In genomic region chr19:17216058-17216670, GRCh38 we compare ENCODE assay signal across 8 cellular contexts. TPM values are rescaled to one million over a fixed set of nuclear protein-coding genes. Genes with fewer than 3 reads are reported as not detected.
DNase-seq lines count a peak whose midpoint lies in the region; ATAC-seq and TF ChIP-seq lines count a peak whose summit lies in the region.

No MANE protein-coding gene starts in this region.

- no peaks in the 10 kb centered on the region for H3K27me3 ChIP-seq in right cardiac atrium (ENCODE audit: control insufficient read depth, insufficient read depth)
- H3K27me3 ChIP-seq in stomach = no peaks in the 10 kb centered on the region

- TF ChIP-seq CTCF in WTC11 (IDR thresholded peaks at IDR 0.05) (no peak), stomach (IDR thresholded peaks at IDR 0.05) (no peak)

- DNase-seq in NCI-H146 (lab: John Stamatoyannopoulos, UW) (peak; percentile 56), NCI-H146 treated with DMSO at 0.1 percent for 48 hours (lab: John Stamatoyannopoulos, UW; ENCODE audit: unreplicated experiment) (no peak), WTC11 (ENCODE audit: low spot score) (no peak), right cardiac atrium (peak in 2 of 3 donors; percentile 79), stomach (no peak), AG08395 (ENCODE audit: low spot score) (no peak), NK-92 (lab: John Stamatoyannopoulos, UW; ENCODE audit: unreplicated experiment) (no peak)

- H3K9me3 ChIP-seq in right cardiac atrium (ENCODE audit: control insufficient read depth, low read length) (no peaks in the 10 kb centered on the region), stomach (no peaks in the 10 kb centered on the region)

- ATAC-seq in WTC11 (no peak), right cardiac atrium (no peak), GM21529 (IDR thresholded peaks at IDR 0.05; ENCODE audit: unreplicated experiment) (no peak)

- peaks cover 10% of the 10 kb centered on the region for H3K4me1 Mint-ChIP-seq in WTC11

- H3K4me3 Mint-ChIP-seq in WTC11 = peak overlapping the region; percentile 89

- CTCF ChIA-PET in WTC11 (lab: Charles Lee) = interaction anchor here (0.8 to 2.0 kb wide), 8 partner anchors 7 to 225 kb away, joined by 3 to 12 read pairs (median 6); partner anchors contain the start of genes BABAM1 and OCEL1

- H3K27me3 Mint-ChIP-seq in WTC11 (ENCODE audit: low read depth) = no peaks in the 10 kb centered on the region

- H3K36me3 ChIP-seq in stomach = peaks cover 30 to 54% (median 51%) of the 10 kb centered on the region in 4 donors

- TF ChIP-seq POLR2A in stomach (IDR thresholded peaks at IDR 0.05) = no peak

- POLR2A ChIA-PET in WTC11 (lab: Charles Lee) = interaction anchor here (0.9 to 2.2 kb wide), 11 partner anchors 9 to 94 kb away, joined by 3 to 15 read pairs (median 6); partner anchors contain the start of genes ANKLE1, DDA1 and OCEL1

- peak overlapping the region; percentile 32 for H3K27ac ChIP-seq in right cardiac atrium (ENCODE audit: low read length)
- peak overlapping the region in 4 of 5 donors; percentile 93 to 95 (median 94) for H3K27ac ChIP-seq in stomach

- H3K36me3 Mint-ChIP-seq in WTC11 = peaks cover 23% of the 10 kb centered on the region

- peak overlapping the region; percentile 82 for H3K4me3 ChIP-seq in right cardiac atrium (ENCODE audit: low read length)
- peak overlapping the region; percentile 50 to 80 (median 69) for H3K4me3 ChIP-seq in stomach

- H3K27ac Mint-ChIP-seq in WTC11 = no peak overlapping the region

- intact Hi-C loops in right cardiac atrium (cut with DNase I) = loop anchor here in 1 of 4 donors (10.0 kb wide), 1 partner anchor 69 kb away; the partner anchor contains the start of gene ANKLE1
- intact Hi-C loops in stomach (cut with DNase I; ENCODE audit: low total_unique reads) = no loop called here

- no peak for TF ChIP-seq EP300 in stomach (IDR thresholded peaks at IDR 0.05)

- H3K4me1 ChIP-seq in right cardiac atrium (ENCODE audit: control insufficient read depth, insufficient read depth, low read length) (peaks cover 2% of the 10 kb centered on the region), stomach (peaks cover 14 to 30% (median 27%) of the 10 kb centered on the region in 4 donors)

- 85% methylated on average over 13 of the region's 13 CpGs for WGBS in right cardiac atrium
- WGBS in stomach, 5 donors = 26 to 71% (median 68%) methylated on average over 10 to 13 of the region's 13 CpGs

- no peaks in the 10 kb centered on the region for H3K9me3 Mint-ChIP-seq in WTC11

TF ChIP-seq in WTC11, 78 proteins besides CTCF, POLR2A, EP300 and RAD21:
- TF ChIP-seq TEAD1 (CRISPR knock-in tag; IDR thresholded peaks at IDR 0.05) = no peak
- no peak for TF ChIP-seq ZNF232 (CRISPR knock-in tag; IDR thresholded peaks at IDR 0.05)
- peak; percentile 45; the same call in 1 of the 2 replicates for TF ChIP-seq FOXP1 (CRISPR knock-in tag; IDR thresholded peaks at IDR 0.05; ENCODE audit: borderline replicate concordance)
- TF ChIP-seq, protein P1, sequence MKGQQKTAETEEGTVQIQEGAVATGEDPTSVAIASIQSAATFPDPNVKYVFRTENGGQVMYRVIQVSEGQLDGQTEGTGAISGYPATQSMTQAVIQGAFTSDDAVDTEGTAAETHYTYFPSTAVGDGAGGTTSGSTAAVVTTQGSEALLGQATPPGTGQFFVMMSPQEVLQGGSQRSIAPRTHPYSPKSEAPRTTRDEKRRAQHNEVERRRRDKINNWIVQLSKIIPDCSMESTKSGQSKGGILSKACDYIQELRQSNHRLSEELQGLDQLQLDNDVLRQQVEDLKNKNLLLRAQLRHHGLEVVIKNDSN (CRISPR knock-in tag; IDR thresholded peaks at IDR 0.05) = no peak

RNA-seq across cellular contexts. Expression of gene USE1, which starts 1.0 kb away (rescaled TPM):
- total RNA-seq in WTC11 (2021) (13.9 to 15.4 TPM (median 14.2 TPM) in 3 replicates), right cardiac atrium (10 to 100 TPM; 19.6 to 29.1 (median 27.7) TPM), stomach (100 to 1,000 TPM in 1 of 5 donors, 10 to 100 TPM in 3, not detected in 1; 16.2 to 113 (median 22.1) TPM)
- polyA plus RNA-seq in right cardiac atrium (49.7 TPM), stomach (10 to 100 TPM; 55.3 to 68.6 (median 64.9) TPM)

RNA-seq across cellular contexts. Expression of gene OCEL1, which starts 9.9 kb away (rescaled TPM):
- total RNA-seq in WTC11 (2021) = 34.0 to 51.6 TPM (median 40.9 TPM) in 3 replicates
- total RNA-seq in right cardiac atrium = 10 to 100 TPM; 16.5 to 27.8 (median 22.6) TPM
- polyA plus RNA-seq in right cardiac atrium = 37.5 TPM
- 10 to 100 TPM in 1 of 5 donors, 1 to 10 TPM in 4; 4.7 to 13.0 (median 8.3) TPM for total RNA-seq in stomach
- 10 to 100 TPM; 25.9 to 43.2 (median 39.7) TPM for polyA plus RNA-seq in stomach

RNA-seq across cellular contexts. Expression of gene NR2F6, which starts 29.6 kb away (rescaled TPM):
- total RNA-seq in WTC11 (2021) (144 to 149 TPM (median 145 TPM) in 3 replicates), right cardiac atrium (10 to 100 TPM; 38.6 to 57.5 (median 45.7) TPM), stomach (100 to 1,000 TPM in 1 of 5 donors, 10 to 100 TPM in 4; 35.3 to 641 (median 47.3) TPM)
- polyA plus RNA-seq in right cardiac atrium (28.6 TPM), stomach (10 to 100 TPM; 34.4 to 57.9 (median 45.0) TPM)

RNA-seq across cellular contexts. Expression of gene USHBP1, which starts 48.4 kb away (rescaled TPM):
- total RNA-seq in WTC11 (2021) = 10.9 to 14.2 TPM (median 12.3 TPM) in 3 replicates
- total RNA-seq in right cardiac atrium = 1 to 10 TPM; 2.7 to 5.6 (median 3.5) TPM
- 10.1 TPM for polyA plus RNA-seq in right cardiac atrium
- 1 to 10 TPM in 3 of 5 donors, not detected in 2; 3.3 to 7.7 (median 4.5) TPM for total RNA-seq in stomach
- 1 to 10 TPM; 2.1 to 4.1 (median 3.5) TPM for polyA plus RNA-seq in stomach

RNA-seq across cellular contexts. Expression of gene BABAM1, which starts 51.1 kb away (rescaled TPM):
- total RNA-seq in WTC11 (2021) (139 to 147 TPM (median 146 TPM) in 3 replicates), right cardiac atrium (10 to 100 TPM; 70.0 to 80.6 (median 75.4) TPM), stomach (100 to 1,000 TPM in 2 of 5 donors, 10 to 100 TPM in 3; 26.2 to 146 (median 59.7) TPM)
- polyA plus RNA-seq in right cardiac atrium (80.7 TPM), stomach (10 to 100 TPM; 66.3 to 87.1 (median 79.9) TPM)

Comparison
In these comparisons a context has a peak if more than half of its experiments do, and no peak if none do; other contexts are left out.
1. DNase-seq: peak in NCI-H146 (single experiment) and right cardiac atrium (2 of 3); none in NCI-H146 treated with DMSO at 0.1 percent for 48 hours (single experiment), WTC11 (single experiment), stomach (single experiment), AG08395 (single experiment) and NK-92 (single experiment).